8 cellular contexts compared by ENCODE assay signal in the genomic region with DNA sequence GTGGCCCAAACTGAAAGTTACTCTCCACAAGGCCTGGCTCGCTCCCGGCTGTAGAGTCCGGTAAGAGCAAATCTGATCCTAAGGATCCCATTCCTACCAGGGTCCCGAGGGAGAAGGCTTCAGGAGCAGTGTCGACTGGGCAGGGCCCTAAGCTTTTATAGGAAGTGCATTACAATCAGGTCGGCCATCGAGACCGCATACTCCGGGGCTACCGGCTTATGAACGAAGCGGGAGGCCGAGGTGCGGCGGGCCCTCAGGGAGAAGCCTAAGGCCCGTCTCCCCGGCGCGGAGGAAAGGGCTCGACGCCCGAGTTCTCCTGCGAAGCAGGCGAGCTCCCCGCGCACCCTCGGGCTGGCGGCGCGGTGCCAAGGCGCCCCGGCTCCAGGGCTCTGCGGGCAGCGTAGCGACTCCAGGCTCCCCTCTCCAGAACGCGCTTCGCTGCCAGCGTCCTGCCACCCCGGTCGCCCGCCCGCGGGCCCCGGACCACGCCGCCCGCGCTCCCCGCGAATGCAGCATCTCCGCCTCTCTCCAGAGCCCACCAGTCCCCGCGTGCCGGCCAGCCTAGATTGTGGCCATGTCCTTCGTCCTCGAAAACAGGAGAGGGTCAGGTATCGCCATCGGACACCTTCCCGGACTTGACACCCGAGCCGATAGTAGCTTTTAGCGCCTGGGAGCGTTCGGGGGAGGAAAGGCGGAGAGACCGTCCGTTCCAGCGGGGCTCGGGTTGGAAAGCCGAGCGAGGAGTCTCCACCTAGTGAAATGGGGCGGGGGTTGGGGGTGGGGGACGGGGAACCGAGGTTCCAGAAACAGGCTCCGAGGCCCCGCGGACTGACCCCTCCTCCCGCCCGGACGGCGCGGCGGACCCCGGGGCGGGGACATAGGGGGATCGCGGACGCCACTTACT. TPM values are rescaled to one million over a fixed set of nuclear protein-coding genes. Genes with fewer than 3 reads are reported as not detected.
DNase-seq lines count a peak whose midpoint lies in the region; ATAC-seq, FAIRE-seq and TF ChIP-seq lines count a peak whose summit lies in the region.

No MANE protein-coding gene starts in this region.

- CTCF ChIA-PET in BJ (lab: Yijun Ruan, JAX): interaction anchor here (0.6 to 3.9 kb wide), 8 partner anchors 18 to 1963 kb away, joined by 3 to 16 read pairs (median 3); no protein-coding TSS in a partner anchor
- CTCF ChIA-PET in activated B cell treated with CpG ODN at 0.5 μM for 24 hours (lab: Charles Lee): no interaction called here
- CTCF ChIA-PET in HepG2 (lab: Yijun Ruan, JAX; ENCODE audit: low intra/inter-chr PET ratio, low total read pairs): interaction anchor here (1.4 kb wide), 1 partner anchor 1123 kb away, joined by 3 read pairs; no protein-coding TSS in a partner anchor

- peaks cover 36% of the 10 kb centered on the region for H3K27me3 Mint-ChIP-seq in activated B cell treated with CpG ODN at 0.5 μM for 24 hours

- peak overlapping the region; percentile 90; the same call in 1 of the 2 replicates for H3K4me2 ChIP-seq in HepG2 (ENCODE audit: low read depth, low read length)

- H4K20me1 ChIP-seq in HepG2 (ENCODE audit: insufficient read depth, low read length): no peaks in the 10 kb centered on the region

- H3K4me3 Mint-ChIP-seq in activated B cell treated with CpG ODN at 0.5 μM for 24 hours: peak overlapping the region; percentile 86

- POLR2A ChIA-PET in BJ (lab: Charles Lee): interaction anchor here (0.6 kb wide), 4 partner anchors 85 to 1761 kb away, joined by 4 to 9 read pairs (median 6); no protein-coding TSS in a partner anchor
- POLR2A ChIA-PET in activated B cell treated with CpG ODN at 0.5 μM for 24 hours (lab: Charles Lee): interaction anchor here (4.8 kb wide), 1 partner anchor 33 kb away, joined by 28 read pairs; a partner anchor contains a TSS
- POLR2A ChIA-PET in HepG2 (lab: Yijun Ruan, JAX): no interaction called here

- no peak overlapping the region for H3K27ac ChIP-seq in HepG2 (ENCODE audit: extremely low read length, insufficient read depth, low read length)

- H3K27me3 ChIP-seq in BJ (ENCODE audit: control insufficient read depth, insufficient read depth, low read length) (no peaks in the 10 kb centered on the region), HepG2 (ENCODE audit: control insufficient read depth in 1 of 2, insufficient read depth in 2 of 2, low read length in 2 of 2) (peaks cover 2 to 16% of the 10 kb centered on the region in 2 experiments; a peak in 2 of 5 replicates)

- H3K79me2 ChIP-seq in HepG2 (ENCODE audit: insufficient read depth, low read length): no peaks in the 10 kb centered on the region

- no peak for TF ChIP-seq POLR2A in HepG2 (IDR thresholded peaks at IDR 0.05; ENCODE audit: insufficient read depth in 1 of 2, low read depth in 2 of 2, low read length in 2 of 2)

- TF ChIP-seq CTCF in BJ (IDR thresholded peaks at IDR 0.05; ENCODE audit: insufficient read depth, low read depth, low read length) (peak; percentile 27; the same call in 1 of the 2 replicates), activated B cell treated with CpG ODN at 0.5 μM for 24 hours (IDR thresholded peaks at IDR 0.05) (no peak), HepG2 (CRISPR knock-in tag; IDR thresholded peaks at IDR 0.05) (no peak)

- H2AFZ ChIP-seq in HepG2 (ENCODE audit: low read length): no peak overlapping the region

- TF ChIP-seq RAD21 in HepG2 (CRISPR knock-in tag; IDR thresholded peaks at IDR 0.05): no peak

- no TSS peak for BruUV-seq in HepG2 (replicated peaks; lab: Mats Ljungman, UMichigan)

- FAIRE-seq in HepG2 (lab: Jason Lieb, UNC): no peak

- H3K36me3 ChIP-seq in BJ (ENCODE audit: control insufficient read depth, insufficient read depth, low read length) (no peaks in the 10 kb centered on the region), HepG2 (replicated peaks in 1 of 2; ENCODE audit: control insufficient read depth in 1 of 2, insufficient read depth in 2 of 2, low read length in 2 of 2) (no peaks in the 10 kb centered on the region)

- H3K9me3 ChIP-seq in HepG2 (ENCODE audit: low read length): no peaks in the 10 kb centered on the region

- H3K4me1 ChIP-seq in HepG2 (ENCODE audit: insufficient read depth, low read length): peaks cover 15% of the 10 kb centered on the region

- peaks cover 21% of the 10 kb centered on the region for H3K4me1 Mint-ChIP-seq in activated B cell treated with CpG ODN at 0.5 μM for 24 hours

- H3K27ac Mint-ChIP-seq in activated B cell treated with CpG ODN at 0.5 μM for 24 hours: no peak overlapping the region

- no peaks in the 10 kb centered on the region for H3K9me3 Mint-ChIP-seq in activated B cell treated with CpG ODN at 0.5 μM for 24 hours

- H3K4me3 ChIP-seq in BJ (ENCODE audit: low read depth, low read length) (peak overlapping the region; percentile 66), HepG2 (replicated peaks in 1 of 3; ENCODE audit: insufficient read depth in 1 of 3, low read depth in 2 of 3, low read length in 3 of 3) (peak overlapping the region in 2 of 3 experiments; percentile 31 to 43; a peak in 2 of 6 replicates)

- DNase-seq in BJ (ENCODE audit: low read depth) (no peak), HT-29 (ENCODE audit: low spot score) (peak; percentile 85), activated B cell treated with CpG ODN at 0.5 μM for 24 hours (peak; percentile 41), dermis blood vessel endothelial cell (peak; percentile 65), HepG2 (ENCODE audit: low spot score) (no peak), UCSD-AML1 (lab: John Stamatoyannopoulos, UW; ENCODE audit: unreplicated experiment) (no peak)
- DNase-seq in stimulated activated CD4-positive, alpha-beta T cell treated with anti-CD3 and anti-CD28 coated beads, TNF-alpha, amount 100 ng/mL, for 4 hours (ENCODE audit: low read depth in 3 of 3): peak in 2 of 3 experiments; percentile 10 to 18

- no peak for ATAC-seq in activated B cell treated with CpG ODN at 0.5 μM for 24 hours (ENCODE audit: low read depth)
- no peak for ATAC-seq in HepG2
- ATAC-seq in GM21786 (IDR thresholded peaks at IDR 0.05; ENCODE audit: unreplicated experiment): no peak

- no peaks in the 10 kb centered on the region for H3K36me3 Mint-ChIP-seq in activated B cell treated with CpG ODN at 0.5 μM for 24 hours (ENCODE audit: low read depth)

- intact Hi-C loops in activated B cell treated with CpG ODN at 0.5 μM for 24 hours (cut with micrococcal nuclease): loop anchor here (2.0 to 10.0 kb wide), 4 partner anchors 41 to 1395 kb away; no protein-coding TSS in a partner anchor
- intact Hi-C loops in HepG2 (cut with micrococcal nuclease; ENCODE audit: unreplicated experiment): loop anchor here (10.0 kb wide), 3 partner anchors 381 to 1959 kb away; no protein-coding TSS in a partner anchor

- TF ChIP-seq EP300 in HepG2 (IDR thresholded peaks at IDR 0.05; ENCODE audit: low read depth in 2 of 2, low read length in 2 of 2): no peak
- TF ChIP-seq EP300 in HepG2 (CRISPR knock-in tag; IDR thresholded peaks at IDR 0.05; ENCODE audit: borderline replicate concordance): no peak

- in situ Hi-C loops in HepG2 (cut with HindIII; ENCODE audit: extremely low pct_ligation_motif_present, low pct_unique_long_range_greater_than_20kb): loop anchor here (10.0 to 25.0 kb wide), 3 partner anchors 581 to 1972 kb away; no protein-coding TSS in a partner anchor

- no peak overlapping the region for H3K9ac ChIP-seq in HepG2 (ENCODE audit: insufficient read depth, low read depth, low read length)

- WGBS in HepG2 (ENCODE audit: low lambda C conversion rate): 64% methylated on average over 55 of the region's 89 CpGs

RNA-seq across cellular contexts. Expression of a gene that starts 1.3 kb away (rescaled TPM):
- 17.1 and 19.4 TPM in 2 replicates for polyA plus RNA-seq in BJ (2011; rRNA removed)
- polyA minus RNA-seq in BJ (2011; rRNA and poly(A)+ RNA removed): 20.0 and 22.8 TPM in 2 replicates
- total RNA-seq in HT-29 (2014; rRNA removed; shearing (Covaris generic)): 30.0 and 31.0 TPM in 2 replicates
- total RNA-seq in activated B cell treated with CpG ODN at 0.5 μM for 24 hours: 0.27 and 0.31 TPM in 2 replicates
- total RNA-seq in dermis blood vessel endothelial cell: 60.1 and 121 TPM in 2 replicates
- total RNA-seq in HepG2 (2016; rRNA removed; fragmentation: Illumina TruSeq; extraction: Trizol): 0.07 and 0.20 TPM in 2 replicates
- total RNA-seq in HepG2 (2016; cell fraction: cytosol; rRNA removed; fragmentation: Illumina TruSeq; extraction: Trizol; ENCODE audit: low read depth): not detected in 2 replicates
- total RNA-seq in HepG2 (2016; cell fraction: insoluble cytoplasmic fraction; rRNA removed; fragmentation: Illumina TruSeq; extraction: Trizol): 0.09 and 0.13 TPM in 2 replicates
- 0.06 and 0.14 TPM in 2 replicates for total RNA-seq in HepG2 (2016; cell fraction: membrane; rRNA removed; fragmentation: Illumina TruSeq; extraction: Trizol)
- 0.06 TPM in 1 of 2 replicates, not detected in the other for total RNA-seq in HepG2 (2016; cell fraction: nucleus; rRNA removed; fragmentation: Illumina TruSeq; extraction: Trizol)
- 0.05 and 0.11 TPM in 2 replicates for polyA plus RNA-seq in HepG2 (2011; rRNA removed)
- polyA plus RNA-seq in HepG2 (2011; cell fraction: cytosol; rRNA removed): 0.08 and 0.11 TPM in 2 replicates
- 0.05 TPM in 2 replicates for polyA plus RNA-seq in HepG2 (2011; cell fraction: nucleus; rRNA removed)
- polyA plus RNA-seq in HepG2 (2012): 0.05 and 0.16 TPM in 2 replicates
- 0.02 TPM in 1 of 2 replicates, not detected in the other for polyA plus RNA-seq in HepG2 (2016; cell fraction: cytosol; fragmentation: Illumina TruSeq; extraction: Trizol; ENCODE audit: low read depth)
- 0.08 and 0.23 TPM in 2 replicates for polyA plus RNA-seq in HepG2 (2016; cell fraction: insoluble cytoplasmic fraction; fragmentation: Illumina TruSeq; extraction: Trizol; ENCODE audit: low read depth)
- 0.05 TPM in 1 of 2 replicates, not detected in the other for polyA plus RNA-seq in HepG2 (2016; cell fraction: membrane; fragmentation: Illumina TruSeq; extraction: Trizol; ENCODE audit: low read depth)
- 0.19 and 0.23 TPM in 2 replicates for polyA plus RNA-seq in HepG2 (2016; cell fraction: nucleus; fragmentation: Illumina TruSeq; extraction: Trizol; ENCODE audit: insufficient read depth, low read depth)
- 0.08 and 0.63 TPM in 2 replicates for polyA minus RNA-seq in HepG2 (2011; rRNA and poly(A)+ RNA removed; ENCODE audit: low replicate concordance)
- 0.18 TPM in 1 of 2 replicates, not detected in the other for polyA minus RNA-seq in HepG2 (2011; cell fraction: cytosol; rRNA and poly(A)+ RNA removed)
- 0.13 TPM in 1 of 2 replicates, not detected in the other for polyA minus RNA-seq in HepG2 (2011; cell fraction: nucleus; rRNA and poly(A)+ RNA removed)

RNA-seq across cellular contexts. Expression of a gene that starts 33.7 kb away (rescaled TPM):
- polyA plus RNA-seq in BJ (2011; rRNA removed): 25.6 and 46.3 TPM in 2 replicates
- 4.0 and 4.6 TPM in 2 replicates for polyA minus RNA-seq in BJ (2011; rRNA and poly(A)+ RNA removed)
- total RNA-seq in HT-29 (2014; rRNA removed; shearing (Covaris generic)): 105 and 116 TPM in 2 replicates
- 108 and 112 TPM in 2 replicates for total RNA-seq in activated B cell treated with CpG ODN at 0.5 μM for 24 hours
- 51.0 and 71.6 TPM in 2 replicates for total RNA-seq in dermis blood vessel endothelial cell
- total RNA-seq in HepG2 (2016; rRNA removed; fragmentation: Illumina TruSeq; extraction: Trizol): 27.2 and 47.1 TPM in 2 replicates
- total RNA-seq in HepG2 (2016; cell fraction: cytosol; rRNA removed; fragmentation: Illumina TruSeq; extraction: Trizol; ENCODE audit: low read depth): 11.8 and 17.4 TPM in 2 replicates
- total RNA-seq in HepG2 (2016; cell fraction: insoluble cytoplasmic fraction; rRNA removed; fragmentation: Illumina TruSeq; extraction: Trizol): 25.5 and 51.3 TPM in 2 replicates
- total RNA-seq in HepG2 (2016; cell fraction: membrane; rRNA removed; fragmentation: Illumina TruSeq; extraction: Trizol): 9.4 and 9.9 TPM in 2 replicates
- 100 and 117 TPM in 2 replicates for total RNA-seq in HepG2 (2016; cell fraction: nucleus; rRNA removed; fragmentation: Illumina TruSeq; extraction: Trizol)
- polyA plus RNA-seq in HepG2 (2011; rRNA removed): 70.6 and 81.6 TPM in 2 replicates
- 10.8 and 12.2 TPM in 2 replicates for polyA plus RNA-seq in HepG2 (2011; cell fraction: cytosol; rRNA removed)
- polyA plus RNA-seq in HepG2 (2011; cell fraction: nucleus; rRNA removed): 336 and 397 TPM in 2 replicates
- polyA plus RNA-seq in HepG2 (2012): 62.3 and 76.1 TPM in 2 replicates
- polyA plus RNA-seq in HepG2 (2016; cell fraction: cytosol; fragmentation: Illumina TruSeq; extraction: Trizol; ENCODE audit: low read depth): 1.0 and 1.9 TPM in 2 replicates
- polyA plus RNA-seq in HepG2 (2016; cell fraction: insoluble cytoplasmic fraction; fragmentation: Illumina TruSeq; extraction: Trizol; ENCODE audit: low read depth): 50.3 and 50.9 TPM in 2 replicates
- 3.7 and 3.8 TPM in 2 replicates for polyA plus RNA-seq in HepG2 (2016; cell fraction: membrane; fragmentation: Illumina TruSeq; extraction: Trizol; ENCODE audit: low read depth)
- 268 and 280 TPM in 2 replicates for polyA plus RNA-seq in HepG2 (2016; cell fraction: nucleus; fragmentation: Illumina TruSeq; extraction: Trizol; ENCODE audit: insufficient read depth, low read depth)
- polyA minus RNA-seq in HepG2 (2011; rRNA and poly(A)+ RNA removed; ENCODE audit: low replicate concordance): 8.6 and 10.0 TPM in 2 replicates
- 4.7 and 5.7 TPM in 2 replicates for polyA minus RNA-seq in HepG2 (2011; cell fraction: cytosol; rRNA and poly(A)+ RNA removed)
- 125 and 143 TPM in 2 replicates for polyA minus RNA-seq in HepG2 (2011; cell fraction: nucleus; rRNA and poly(A)+ RNA removed)

Comparison
In these comparisons a context has a peak if more than half of its experiments do, and no peak if none do; other contexts are left out.
1. DNase-seq: peak in HT-29 (single experiment), activated B cell treated with CpG ODN at 0.5 μM for 24 hours (single experiment), dermis blood vessel endothelial cell (single experiment) and stimulated activated CD4-positive, alpha-beta T cell treated with anti-CD3 and anti-CD28 coated beads, TNF-alpha, amount 100 ng/mL, for 4 hours (2 of 3); none in BJ (single experiment), HepG2 (single experiment) and UCSD-AML1 (single experiment).
2. RNA of a gene that starts 1.3 kb away (total RNA-seq): 60.1 to 121 TPM in dermis blood vessel endothelial cell and 30.0 to 31.0 TPM in HT-29; 0.27 to 0.31 TPM in activated B cell treated with CpG ODN at 0.5 μM for 24 hours and 0.06 to 0.20 TPM in HepG2; every median in the first group is over 10 times any median in the second.